Comparison of ENCODE assay signal across 1 cellular context in the genomic region with DNA sequence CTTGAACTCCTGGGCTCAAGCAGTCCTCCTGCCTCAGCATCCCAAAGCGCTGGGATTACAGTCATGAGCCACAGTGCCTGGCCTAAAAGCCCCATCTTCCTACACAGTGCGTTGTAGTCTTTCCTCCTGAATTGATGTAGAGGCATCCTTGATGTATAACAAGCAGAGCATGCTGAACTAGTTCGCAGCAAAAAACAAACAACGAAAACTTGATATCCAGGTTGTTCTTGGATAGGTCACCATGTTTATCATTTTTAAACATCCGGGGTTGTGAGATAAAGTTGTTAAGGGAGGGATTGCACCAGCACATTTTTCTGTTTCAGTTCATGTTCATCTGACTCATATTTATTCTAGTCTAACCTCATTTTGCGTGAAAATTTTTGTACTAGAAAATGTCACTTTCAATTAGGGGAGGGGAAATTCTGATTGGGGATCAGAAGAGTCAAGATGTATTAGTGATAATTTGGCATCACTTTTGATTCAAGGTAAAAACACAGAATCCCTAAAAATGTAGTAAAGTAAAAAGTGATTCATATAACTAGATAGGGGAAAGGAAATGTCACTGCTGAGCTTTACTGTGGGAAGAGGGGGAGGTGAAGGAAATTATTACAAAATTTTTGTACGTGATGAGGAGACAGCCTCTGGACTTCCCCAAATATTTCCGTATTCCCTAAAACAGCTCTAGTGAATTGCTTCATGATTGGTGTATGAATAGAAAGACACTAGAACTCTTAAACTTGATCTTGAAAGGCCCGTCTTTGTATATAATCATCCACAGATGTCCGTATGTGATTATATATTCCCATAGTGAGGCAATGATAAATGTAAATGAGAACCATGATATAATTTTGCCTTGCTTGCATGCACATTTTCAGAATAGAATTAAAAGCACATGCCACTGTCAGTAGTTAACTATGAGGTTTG.
A peak's percentile ranks its signal among the peaks of the same experiment; 100 is the strongest.
TF ChIP-seq lines count a peak whose summit lies in the region.

No MANE protein-coding gene starts in this region.

TF ChIP-seq in GM12878, 131 proteins besides CTCF, POLR2A, EP300 and RAD21 (continued from another document and continues in another):
- 0 out of 2 replicates have a peak, but pooled peaks have one; percentile 19 for TF ChIP-seq CHD2 (IDR thresholded peaks at IDR 0.05; ENCODE audit: borderline replicate concordance, low read depth, low read length)
- no peak for TF ChIP-seq RCOR1 (conservative IDR thresholded peaks at IDR 0.05; ENCODE audit: low read depth, low read length)
- no peak for TF ChIP-seq ESRRA (IDR thresholded peaks at IDR 0.05; ENCODE audit: low read length)
- 0 out of 2 replicates have a peak, but pooled peaks have one; percentile 24 for TF ChIP-seq CREB1 (IDR thresholded peaks at IDR 0.05; ENCODE audit: low read depth)
- peak; percentile 80 for TF ChIP-seq RUNX3 (IDR thresholded peaks at IDR 0.05; ENCODE audit: low read length)
- no peak for TF ChIP-seq ZNF384 (IDR thresholded peaks at IDR 0.05; ENCODE audit: borderline replicate concordance, low read depth, low read length)
- TF ChIP-seq NFYA (IDR thresholded peaks at IDR 0.05; ENCODE audit: borderline replicate concordance, low read depth, low read length): no peak
- TF ChIP-seq, protein P1, sequence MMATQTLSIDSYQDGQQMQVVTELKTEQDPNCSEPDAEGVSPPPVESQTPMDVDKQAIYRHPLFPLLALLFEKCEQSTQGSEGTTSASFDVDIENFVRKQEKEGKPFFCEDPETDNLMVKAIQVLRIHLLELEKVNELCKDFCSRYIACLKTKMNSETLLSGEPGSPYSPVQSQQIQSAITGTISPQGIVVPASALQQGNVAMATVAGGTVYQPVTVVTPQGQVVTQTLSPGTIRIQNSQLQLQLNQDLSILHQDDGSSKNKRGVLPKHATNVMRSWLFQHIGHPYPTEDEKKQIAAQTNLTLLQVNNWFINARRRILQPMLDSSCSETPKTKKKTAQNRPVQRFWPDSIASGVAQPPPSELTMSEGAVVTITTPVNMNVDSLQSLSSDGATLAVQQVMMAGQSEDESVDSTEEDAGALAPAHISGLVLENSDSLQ (IDR thresholded peaks at IDR 0.05): peak; percentile 28; the same call in 1 of the 2 replicates
- TF ChIP-seq MTA2 (IDR thresholded peaks at IDR 0.05; ENCODE audit: low read depth): peak; percentile 91
- no peak for TF ChIP-seq POU2F2 (IDR thresholded peaks at IDR 0.05; ENCODE audit: borderline replicate concordance, low read depth, low read length)
- TF ChIP-seq POLR2AphosphoS5 (IDR thresholded peaks at IDR 0.05; ENCODE audit: low read length): no peak
- no peak for TF ChIP-seq SUZ12 (IDR thresholded peaks at IDR 0.05; ENCODE audit: unreplicated experiment)
- TF ChIP-seq SIN3A (IDR thresholded peaks at IDR 0.05; ENCODE audit: low read depth, low read length): 0 out of 2 replicates have a peak, but pooled peaks have one; percentile 16
- 0 out of 2 replicates have a peak, but pooled peaks have one; percentile 8 for TF ChIP-seq BCL11A (IDR thresholded peaks at IDR 0.05; ENCODE audit: low read depth, low read length)
- TF ChIP-seq SPI1 (IDR thresholded peaks at IDR 0.05; ENCODE audit: borderline replicate concordance, insufficient read depth, low read depth, low read length): no peak
- TF ChIP-seq EZH2 (IDR thresholded peaks at IDR 0.05; ENCODE audit: borderline replicate concordance, control insufficient read depth, low read depth, low read length): no peak
- TF ChIP-seq SREBF1 (IDR thresholded peaks at IDR 0.05; ENCODE audit: low read length): no peak
- TF ChIP-seq NFIC (IDR thresholded peaks at IDR 0.05; ENCODE audit: low read depth, low read length): peak; percentile 78
- TF ChIP-seq, protein P2, sequence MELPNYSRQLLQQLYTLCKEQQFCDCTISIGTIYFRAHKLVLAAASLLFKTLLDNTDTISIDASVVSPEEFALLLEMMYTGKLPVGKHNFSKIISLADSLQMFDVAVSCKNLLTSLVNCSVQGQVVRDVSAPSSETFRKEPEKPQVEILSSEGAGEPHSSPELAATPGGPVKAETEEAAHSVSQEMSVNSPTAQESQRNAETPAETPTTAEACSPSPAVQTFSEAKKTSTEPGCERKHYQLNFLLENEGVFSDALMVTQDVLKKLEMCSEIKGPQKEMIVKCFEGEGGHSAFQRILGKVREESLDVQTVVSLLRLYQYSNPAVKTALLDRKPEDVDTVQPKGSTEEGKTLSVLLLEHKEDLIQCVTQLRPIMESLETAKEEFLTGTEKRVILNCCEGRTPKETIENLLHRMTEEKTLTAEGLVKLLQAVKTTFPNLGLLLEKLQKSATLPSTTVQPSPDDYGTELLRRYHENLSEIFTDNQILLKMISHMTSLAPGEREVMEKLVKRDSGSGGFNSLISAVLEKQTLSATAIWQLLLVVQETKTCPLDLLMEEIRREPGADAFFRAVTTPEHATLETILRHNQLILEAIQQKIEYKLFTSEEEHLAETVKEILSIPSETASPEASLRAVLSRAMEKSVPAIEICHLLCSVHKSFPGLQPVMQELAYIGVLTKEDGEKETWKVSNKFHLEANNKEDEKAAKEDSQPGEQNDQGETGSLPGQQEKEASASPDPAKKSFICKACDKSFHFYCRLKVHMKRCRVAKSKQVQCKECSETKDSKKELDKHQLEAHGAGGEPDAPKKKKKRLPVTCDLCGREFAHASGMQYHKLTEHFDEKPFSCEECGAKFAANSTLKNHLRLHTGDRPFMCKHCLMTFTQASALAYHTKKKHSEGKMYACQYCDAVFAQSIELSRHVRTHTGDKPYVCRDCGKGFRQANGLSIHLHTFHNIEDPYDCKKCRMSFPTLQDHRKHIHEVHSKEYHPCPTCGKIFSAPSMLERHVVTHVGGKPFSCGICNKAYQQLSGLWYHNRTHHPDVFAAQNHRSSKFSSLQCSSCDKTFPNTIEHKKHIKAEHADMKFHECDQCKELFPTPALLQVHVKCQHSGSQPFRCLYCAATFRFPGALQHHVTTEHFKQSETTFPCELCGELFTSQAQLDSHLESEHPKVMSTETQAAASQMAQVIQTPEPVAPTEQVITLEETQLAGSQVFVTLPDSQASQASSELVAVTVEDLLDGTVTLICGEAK (IDR thresholded peaks at IDR 0.05; ENCODE audit: borderline replicate concordance): no peak; the same call in 1 of the 2 replicates
- TF ChIP-seq, protein P3, sequence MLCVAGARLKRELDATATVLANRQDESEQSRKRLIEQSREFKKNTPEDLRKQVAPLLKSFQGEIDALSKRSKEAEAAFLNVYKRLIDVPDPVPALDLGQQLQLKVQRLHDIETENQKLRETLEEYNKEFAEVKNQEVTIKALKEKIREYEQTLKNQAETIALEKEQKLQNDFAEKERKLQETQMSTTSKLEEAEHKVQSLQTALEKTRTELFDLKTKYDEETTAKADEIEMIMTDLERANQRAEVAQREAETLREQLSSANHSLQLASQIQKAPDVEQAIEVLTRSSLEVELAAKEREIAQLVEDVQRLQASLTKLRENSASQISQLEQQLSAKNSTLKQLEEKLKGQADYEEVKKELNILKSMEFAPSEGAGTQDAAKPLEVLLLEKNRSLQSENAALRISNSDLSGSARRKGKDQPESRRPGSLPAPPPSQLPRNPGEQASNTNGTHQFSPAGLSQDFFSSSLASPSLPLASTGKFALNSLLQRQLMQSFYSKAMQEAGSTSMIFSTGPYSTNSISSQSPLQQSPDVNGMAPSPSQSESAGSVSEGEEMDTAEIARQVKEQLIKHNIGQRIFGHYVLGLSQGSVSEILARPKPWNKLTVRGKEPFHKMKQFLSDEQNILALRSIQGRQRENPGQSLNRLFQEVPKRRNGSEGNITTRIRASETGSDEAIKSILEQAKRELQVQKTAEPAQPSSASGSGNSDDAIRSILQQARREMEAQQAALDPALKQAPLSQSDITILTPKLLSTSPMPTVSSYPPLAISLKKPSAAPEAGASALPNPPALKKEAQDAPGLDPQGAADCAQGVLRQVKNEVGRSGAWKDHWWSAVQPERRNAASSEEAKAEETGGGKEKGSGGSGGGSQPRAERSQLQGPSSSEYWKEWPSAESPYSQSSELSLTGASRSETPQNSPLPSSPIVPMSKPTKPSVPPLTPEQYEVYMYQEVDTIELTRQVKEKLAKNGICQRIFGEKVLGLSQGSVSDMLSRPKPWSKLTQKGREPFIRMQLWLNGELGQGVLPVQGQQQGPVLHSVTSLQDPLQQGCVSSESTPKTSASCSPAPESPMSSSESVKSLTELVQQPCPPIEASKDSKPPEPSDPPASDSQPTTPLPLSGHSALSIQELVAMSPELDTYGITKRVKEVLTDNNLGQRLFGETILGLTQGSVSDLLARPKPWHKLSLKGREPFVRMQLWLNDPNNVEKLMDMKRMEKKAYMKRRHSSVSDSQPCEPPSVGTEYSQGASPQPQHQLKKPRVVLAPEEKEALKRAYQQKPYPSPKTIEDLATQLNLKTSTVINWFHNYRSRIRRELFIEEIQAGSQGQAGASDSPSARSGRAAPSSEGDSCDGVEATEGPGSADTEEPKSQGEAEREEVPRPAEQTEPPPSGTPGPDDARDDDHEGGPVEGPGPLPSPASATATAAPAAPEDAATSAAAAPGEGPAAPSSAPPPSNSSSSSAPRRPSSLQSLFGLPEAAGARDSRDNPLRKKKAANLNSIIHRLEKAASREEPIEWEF (IDR thresholded peaks at IDR 0.05; ENCODE audit: insufficient replicate concordance, low read depth, low read length): peak; percentile 60
- peak; percentile 18; the same call in 1 of the 2 replicates for TF ChIP-seq RAD51 (IDR thresholded peaks at IDR 0.05)
- TF ChIP-seq HDGF (IDR thresholded peaks at IDR 0.05): no peak
- no peak for TF ChIP-seq ZNF207 (IDR thresholded peaks at IDR 0.05; ENCODE audit: borderline replicate concordance)
- no peak for TF ChIP-seq RELA (IDR thresholded peaks at IDR 0.05; ENCODE audit: borderline replicate concordance, partially characterized antibody)
- TF ChIP-seq, protein P4, sequence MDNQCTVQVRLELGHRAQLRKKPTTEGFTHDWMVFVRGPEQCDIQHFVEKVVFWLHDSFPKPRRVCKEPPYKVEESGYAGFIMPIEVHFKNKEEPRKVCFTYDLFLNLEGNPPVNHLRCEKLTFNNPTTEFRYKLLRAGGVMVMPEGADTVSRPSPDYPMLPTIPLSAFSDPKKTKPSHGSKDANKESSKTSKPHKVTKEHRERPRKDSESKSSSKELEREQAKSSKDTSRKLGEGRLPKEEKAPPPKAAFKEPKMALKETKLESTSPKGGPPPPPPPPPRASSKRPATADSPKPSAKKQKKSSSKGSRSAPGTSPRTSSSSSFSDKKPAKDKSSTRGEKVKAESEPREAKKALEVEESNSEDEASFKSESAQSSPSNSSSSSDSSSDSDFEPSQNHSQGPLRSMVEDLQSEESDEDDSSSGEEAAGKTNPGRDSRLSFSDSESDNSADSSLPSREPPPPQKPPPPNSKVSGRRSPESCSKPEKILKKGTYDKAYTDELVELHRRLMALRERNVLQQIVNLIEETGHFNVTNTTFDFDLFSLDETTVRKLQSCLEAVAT (IDR thresholded peaks at IDR 0.05): no peak
- TF ChIP-seq NBN (IDR thresholded peaks at IDR 0.05): peak; percentile 66
- no peak for TF ChIP-seq STAT3 (IDR thresholded peaks at IDR 0.05; ENCODE audit: low read depth, low read length)
- TF ChIP-seq SMAD5 (IDR thresholded peaks at IDR 0.05; ENCODE audit: low read depth): no peak
- TF ChIP-seq, protein P5, sequence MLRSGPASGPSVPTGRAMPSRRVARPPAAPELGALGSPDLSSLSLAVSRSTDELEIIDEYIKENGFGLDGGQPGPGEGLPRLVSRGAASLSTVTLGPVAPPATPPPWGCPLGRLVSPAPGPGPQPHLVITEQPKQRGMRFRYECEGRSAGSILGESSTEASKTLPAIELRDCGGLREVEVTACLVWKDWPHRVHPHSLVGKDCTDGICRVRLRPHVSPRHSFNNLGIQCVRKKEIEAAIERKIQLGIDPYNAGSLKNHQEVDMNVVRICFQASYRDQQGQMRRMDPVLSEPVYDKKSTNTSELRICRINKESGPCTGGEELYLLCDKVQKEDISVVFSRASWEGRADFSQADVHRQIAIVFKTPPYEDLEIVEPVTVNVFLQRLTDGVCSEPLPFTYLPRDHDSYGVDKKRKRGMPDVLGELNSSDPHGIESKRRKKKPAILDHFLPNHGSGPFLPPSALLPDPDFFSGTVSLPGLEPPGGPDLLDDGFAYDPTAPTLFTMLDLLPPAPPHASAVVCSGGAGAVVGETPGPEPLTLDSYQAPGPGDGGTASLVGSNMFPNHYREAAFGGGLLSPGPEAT (IDR thresholded peaks at IDR 0.05; ENCODE audit: low read depth): peak; percentile 74; the same call in 1 of the 2 replicates
- no peak for TF ChIP-seq MYC (IDR thresholded peaks at IDR 0.05; ENCODE audit: insufficient read depth, insufficient read length, insufficient replicate concordance, low read length, severe bottlenecking)
- TF ChIP-seq CEBPB (IDR thresholded peaks at IDR 0.05; ENCODE audit: borderline replicate concordance in 1 of 2, low read depth in 2 of 2, low read length in 2 of 2): no peak
- no peak for TF ChIP-seq YBX1 (IDR thresholded peaks at IDR 0.05)
- no peak for TF ChIP-seq BRCA1 (IDR thresholded peaks at IDR 0.05; ENCODE audit: low read depth, low read length)
- 0 out of 2 replicates have a peak, but pooled peaks have one; percentile 24 for TF ChIP-seq BMI1 (IDR thresholded peaks at IDR 0.05; ENCODE audit: borderline replicate concordance)
- TF ChIP-seq, protein P6, sequence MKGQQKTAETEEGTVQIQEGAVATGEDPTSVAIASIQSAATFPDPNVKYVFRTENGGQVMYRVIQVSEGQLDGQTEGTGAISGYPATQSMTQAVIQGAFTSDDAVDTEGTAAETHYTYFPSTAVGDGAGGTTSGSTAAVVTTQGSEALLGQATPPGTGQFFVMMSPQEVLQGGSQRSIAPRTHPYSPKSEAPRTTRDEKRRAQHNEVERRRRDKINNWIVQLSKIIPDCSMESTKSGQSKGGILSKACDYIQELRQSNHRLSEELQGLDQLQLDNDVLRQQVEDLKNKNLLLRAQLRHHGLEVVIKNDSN (IDR thresholded peaks at IDR 0.05; ENCODE audit: borderline replicate concordance, extremely low read length, insufficient read depth, low read depth, low read length): no peak
- TF ChIP-seq DPF2 (IDR thresholded peaks at IDR 0.05): peak; percentile 58; the same call in 1 of the 2 replicates
- no peak for TF ChIP-seq MYB (IDR thresholded peaks at IDR 0.05; ENCODE audit: borderline replicate concordance, low read depth, low read length)
- no peak for TF ChIP-seq EED (IDR thresholded peaks at IDR 0.05; ENCODE audit: low read depth)
- TF ChIP-seq NR2C1 (IDR thresholded peaks at IDR 0.05): no peak
- no peak for TF ChIP-seq IRF4 (IDR thresholded peaks at IDR 0.05; ENCODE audit: low read depth, low read length)
- no peak for TF ChIP-seq STAT1 (conservative IDR thresholded peaks at IDR 0.05)
- TF ChIP-seq MEF2B (IDR thresholded peaks at IDR 0.05; ENCODE audit: partially characterized antibody, poor library complexity, severe bottlenecking): peak; percentile 26
- TF ChIP-seq EGR1 (IDR thresholded peaks at IDR 0.05; ENCODE audit: borderline replicate concordance in 1 of 2, low read depth in 2 of 2, low read length in 2 of 2): no peak
- TF ChIP-seq JUNB (IDR thresholded peaks at IDR 0.05): peak; percentile 78
- no peak for TF ChIP-seq CHD4 (IDR thresholded peaks at IDR 0.05)
- no peak for TF ChIP-seq TCF12 (IDR thresholded peaks at IDR 0.05; ENCODE audit: low read depth, low read length)
- TF ChIP-seq, protein P7, sequence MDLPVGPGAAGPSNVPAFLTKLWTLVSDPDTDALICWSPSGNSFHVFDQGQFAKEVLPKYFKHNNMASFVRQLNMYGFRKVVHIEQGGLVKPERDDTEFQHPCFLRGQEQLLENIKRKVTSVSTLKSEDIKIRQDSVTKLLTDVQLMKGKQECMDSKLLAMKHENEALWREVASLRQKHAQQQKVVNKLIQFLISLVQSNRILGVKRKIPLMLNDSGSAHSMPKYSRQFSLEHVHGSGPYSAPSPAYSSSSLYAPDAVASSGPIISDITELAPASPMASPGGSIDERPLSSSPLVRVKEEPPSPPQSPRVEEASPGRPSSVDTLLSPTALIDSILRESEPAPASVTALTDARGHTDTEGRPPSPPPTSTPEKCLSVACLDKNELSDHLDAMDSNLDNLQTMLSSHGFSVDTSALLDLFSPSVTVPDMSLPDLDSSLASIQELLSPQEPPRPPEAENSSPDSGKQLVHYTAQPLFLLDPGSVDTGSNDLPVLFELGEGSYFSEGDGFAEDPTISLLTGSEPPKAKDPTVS (IDR thresholded peaks at IDR 0.05; ENCODE audit: low read depth, low read length): no peak
- TF ChIP-seq ZNF274 (IDR thresholded peaks at IDR 0.05; ENCODE audit: insufficient read depth, insufficient read length): no peak
